1 cellular context compared by ENCODE assay signal in the genomic region with DNA sequence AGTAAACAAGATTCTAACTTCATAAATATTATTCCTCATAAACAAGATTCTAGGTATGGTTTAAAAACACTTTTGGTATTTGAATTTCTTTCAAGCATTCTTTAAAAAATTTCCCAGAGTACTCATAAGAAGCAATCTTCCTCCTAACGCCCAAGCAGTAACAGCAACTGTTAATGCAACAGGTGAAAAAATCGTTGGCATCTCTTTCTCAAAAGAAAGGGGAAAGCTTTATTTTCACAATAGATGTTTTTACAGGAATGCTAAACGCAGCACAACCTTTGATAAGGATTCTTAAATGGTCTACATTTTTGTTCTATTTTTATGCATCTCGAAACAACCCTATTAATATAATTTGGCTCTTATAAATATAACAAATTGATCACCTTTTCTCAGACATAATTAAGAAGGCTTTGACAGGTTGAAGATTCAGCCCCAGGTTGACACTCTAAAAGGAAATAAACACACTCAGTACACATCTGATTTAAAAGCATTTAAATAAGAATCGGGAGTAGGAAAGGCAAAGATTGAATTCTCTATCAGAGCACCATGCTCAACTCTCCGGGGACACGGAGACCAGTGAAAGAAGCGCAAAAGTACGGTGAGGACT.
TF ChIP-seq lines count a peak whose summit lies in the region.

No MANE protein-coding gene starts in this region.

TF ChIP-seq in IMR-90, 13 proteins besides CTCF, POLR2A, EP300 and RAD21 (continued from another document):
- no peak for TF ChIP-seq BHLHE40 (IDR thresholded peaks at IDR 0.05; ENCODE audit: low read depth, low read length)
- TF ChIP-seq MAZ (IDR thresholded peaks at IDR 0.05; ENCODE audit: borderline replicate concordance, low read depth, low read length), result no peak
- no peak for TF ChIP-seq MXI1 (IDR thresholded peaks at IDR 0.05; ENCODE audit: borderline replicate concordance, low read depth, low read length)
